Comparison of ENCODE assay signal across 8 cellular contexts in the genomic region with DNA sequence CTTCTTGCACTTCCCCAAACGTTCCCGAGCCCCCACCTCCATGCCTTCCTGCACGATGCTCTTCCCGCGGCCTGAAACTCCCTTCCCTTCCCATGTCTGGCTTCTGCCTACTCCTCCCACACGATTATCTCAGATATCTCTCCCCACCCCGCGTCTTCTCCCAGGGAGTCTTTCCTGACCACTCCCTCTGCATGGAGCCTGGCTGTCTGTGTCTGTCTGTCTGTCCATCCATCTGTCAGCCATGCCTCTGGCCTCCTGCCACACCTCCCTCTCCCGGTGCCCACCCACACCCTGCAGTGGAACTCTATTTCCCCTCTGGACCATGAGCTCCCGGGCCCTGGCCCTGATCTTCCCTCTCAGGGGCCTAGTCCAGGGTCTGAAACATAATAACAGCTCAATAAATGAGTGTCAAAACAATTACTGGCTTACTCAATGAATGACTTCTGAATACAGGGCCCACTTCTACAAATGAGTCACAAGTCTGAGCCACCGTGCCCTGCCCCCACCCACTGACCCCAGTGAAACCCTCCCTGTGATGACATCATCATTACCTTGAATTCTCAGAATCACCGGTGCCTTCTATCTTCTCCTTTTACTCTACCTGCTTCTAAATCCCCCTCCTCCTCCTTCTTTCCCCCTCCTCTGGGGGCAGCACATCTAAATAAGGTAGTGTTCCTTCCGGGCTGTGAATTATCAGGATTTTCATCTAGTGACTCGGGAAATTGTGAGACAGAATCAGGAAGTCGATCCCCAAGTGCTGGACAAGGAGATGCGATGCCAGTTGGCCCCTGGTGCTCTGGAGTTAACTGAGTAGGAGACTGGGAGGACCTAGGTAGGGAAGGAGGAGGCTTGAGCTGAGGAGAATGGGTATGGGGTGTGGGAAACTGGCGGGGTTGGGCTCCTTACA.
DNase-seq lines count a peak whose midpoint lies in the region; ATAC-seq lines count a peak whose summit lies in the region.

No MANE protein-coding gene starts in this region.

- peak overlapping the region; percentile 76 for H3K27ac Mint-ChIP-seq in T-helper 1 cell treated with Interleukin-12 subunit alpha and Interleukin-12 subunit beta and Interleukin-4 antibody, amounts not matched to agents 30 μg/mL and 1 μg/mL, for 36 hours

- H3K4me3 Mint-ChIP-seq in T-helper 1 cell treated with Interleukin-12 subunit alpha and Interleukin-12 subunit beta and Interleukin-4 antibody, amounts not matched to agents 30 μg/mL and 1 μg/mL, for 36 hours = peak overlapping the region; percentile 52

- no peaks in the 10 kb centered on the region for H3K36me3 Mint-ChIP-seq in T-helper 1 cell treated with Interleukin-12 subunit alpha and Interleukin-12 subunit beta and Interleukin-4 antibody, amounts not matched to agents 30 μg/mL and 1 μg/mL, for 36 hours (ENCODE audit: low read depth)

- H3K4me1 Mint-ChIP-seq in T-helper 1 cell treated with Interleukin-12 subunit alpha and Interleukin-12 subunit beta and Interleukin-4 antibody, amounts not matched to agents 30 μg/mL and 1 μg/mL, for 36 hours (ENCODE audit: low read depth) = peaks cover 42% of the 10 kb centered on the region

- DNase-seq in EH (ENCODE audit: low read depth) = peak; percentile 65
- peak; percentile 55 for DNase-seq in astrocyte of the hippocampus (ENCODE audit: low read depth, low spot score)
- DNase-seq in stimulated activated CD4-positive, alpha-beta T cell treated with anti-CD3 and anti-CD28 coated beads, Interleukin-12 subunit alpha, Interleukin-12 subunit beta, amount 100 ng/mL, for 24 hours (ENCODE audit: low read depth in 2 of 2) = peak; percentile 59 to 90
- no peak for DNase-seq in amniotic stem cell (lab: John Stamatoyannopoulos, UW)
- DNase-seq in RPMI8226 = no peak
- no peak for DNase-seq in ecto neural progenitor cell (ENCODE audit: low spot score)

- no peaks in the 10 kb centered on the region for H3K9me3 Mint-ChIP-seq in T-helper 1 cell treated with Interleukin-12 subunit alpha and Interleukin-12 subunit beta and Interleukin-4 antibody, amounts not matched to agents 30 μg/mL and 1 μg/mL, for 36 hours

- no peak for ATAC-seq in GM18867 (IDR thresholded peaks at IDR 0.05; ENCODE audit: unreplicated experiment)

- H3K27me3 Mint-ChIP-seq in T-helper 1 cell treated with Interleukin-12 subunit alpha and Interleukin-12 subunit beta and Interleukin-4 antibody, amounts not matched to agents 30 μg/mL and 1 μg/mL, for 36 hours (ENCODE audit: low read depth) = no peaks in the 10 kb centered on the region

Comparison
In these comparisons a context has a peak if more than half of its experiments do, and no peak if none do; other contexts are left out.
1. DNase-seq: peak in EH (single experiment), astrocyte of the hippocampus (single experiment) and stimulated activated CD4-positive, alpha-beta T cell treated with anti-CD3 and anti-CD28 coated beads, Interleukin-12 subunit alpha, Interleukin-12 subunit beta, amount 100 ng/mL, for 24 hours (2 of 2); none in amniotic stem cell (single experiment), RPMI8226 (single experiment) and ecto neural progenitor cell (single experiment).